Comparison of ENCODE assay signal across 16 cellular contexts in the genomic region with DNA sequence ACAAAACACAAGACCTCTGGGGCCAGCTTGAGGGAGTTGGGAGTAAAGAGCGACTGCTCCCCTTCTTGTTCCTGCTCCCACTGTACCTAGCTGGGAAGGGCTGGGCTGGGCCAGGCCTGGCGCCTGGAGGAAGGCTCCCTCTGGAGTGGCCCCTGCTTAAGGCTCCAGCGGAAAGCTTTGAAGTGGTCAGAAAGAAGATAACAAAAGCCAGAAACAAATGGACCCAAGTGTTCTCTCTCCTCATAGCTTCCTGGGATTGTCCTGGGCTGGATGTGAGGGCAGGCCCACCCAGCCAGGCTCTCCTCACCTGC. TPM values are rescaled to one million over a fixed set of nuclear protein-coding genes. Genes with fewer than 3 reads are reported as not detected.
DNase-seq lines count a peak whose midpoint lies in the region; ATAC-seq, FAIRE-seq and TF ChIP-seq lines count a peak whose summit lies in the region.
"Had no signal": no experiment of that assay in that cellular context is flagged by ENCODE, and none has a peak within 500 bp of the region (broad histone marks: within the 10 kb centered on the region; RNA-seq: fewer than 3 reads in every experiment).

No MANE protein-coding gene starts in this region.

- H3K36me3 ChIP-seq in endothelial cell of umbilical vein (ENCODE audit: control insufficient read depth in 2 of 2, extremely low read depth in 1 of 2, insufficient read depth in 2 of 2, low read length in 2 of 2): peaks cover 44 to 68% of the 10 kb centered on the region in 2 experiments

- H3K4me1 Mint-ChIP-seq in T-helper 2 cell treated with Interferon-gamma antibody and Interleukin-4, amounts not matched to agents 5 μg/mL and 100 μg/mL, for 36 hours (ENCODE audit: low read depth): peaks cover 17% of the 10 kb centered on the region
- peaks cover 13% of the 10 kb centered on the region for H3K4me1 Mint-ChIP-seq in activated CD4-positive, alpha-beta memory T cell treated with anti-CD3 and anti-CD28 coated beads for 36 hours (ENCODE audit: low read depth)
- peaks cover 39% of the 10 kb centered on the region for H3K4me1 Mint-ChIP-seq in stimulated activated effector memory CD8-positive, alpha-beta T cell treated with anti-CD3 and anti-CD28 coated beads, Interleukin-12 subunit alpha, Interleukin-12 subunit beta, amount 100 ng/mL, for 72 hours

- CTCF ChIA-PET in activated CD4-positive, alpha-beta memory T cell treated with anti-CD3 and anti-CD28 coated beads for 36 hours (lab: Charles Lee): interaction anchor here (0.9 to 9.3 kb wide), 7 partner anchors 11 to 190 kb away, joined by 3 to 281 read pairs (median 7); a partner anchor contains a TSS
- CTCF ChIA-PET in endothelial cell of umbilical vein (lab: Charles Lee): interaction anchor here (0.6 to 3.2 kb wide), 13 partner anchors 12 to 301 kb away, joined by 3 to 47 read pairs (median 8); a partner anchor contains a TSS

- intact Hi-C loops in activated CD4-positive, alpha-beta memory T cell treated with anti-CD3 and anti-CD28 coated beads for 36 hours (cut with micrococcal nuclease): no loop called here
- intact Hi-C loops in endothelial cell of umbilical vein (cut with micrococcal nuclease): no loop called here

- ATAC-seq in stimulated activated effector memory CD8-positive, alpha-beta T cell treated with anti-CD3 and anti-CD28 coated beads, Interleukin-12 subunit alpha, Interleukin-12 subunit beta, amount 100 ng/mL, for 72 hours: no peak
- no peak for ATAC-seq in HG02623 (IDR thresholded peaks at IDR 0.05; ENCODE audit: unreplicated experiment)

- H3K9ac ChIP-seq in endothelial cell of umbilical vein (replicated peaks; ENCODE audit: extremely low read depth, insufficient read depth, low read length): no peak overlapping the region
- H3K9ac ChIP-seq: KMS-11 had no signal

- POLR2A ChIA-PET in activated CD4-positive, alpha-beta memory T cell treated with anti-CD3 and anti-CD28 coated beads for 36 hours (lab: Charles Lee): interaction anchor here (0.6 to 1.7 kb wide), 8 partner anchors 8 to 461 kb away, joined by 3 to 8 read pairs (median 3); a partner anchor contains a TSS
- POLR2A ChIA-PET in endothelial cell of umbilical vein (lab: Charles Lee): interaction anchor here (0.8 to 2.6 kb wide), 2 partner anchors 14 to 24 kb away, joined by 3 to 10 read pairs; no protein-coding TSS in a partner anchor

- H3K9me1 ChIP-seq in endothelial cell of umbilical vein (replicated peaks; ENCODE audit: control insufficient read depth, extremely low read depth, insufficient read depth, low read length): no peaks in the 10 kb centered on the region

- in situ Hi-C loops in KBM-7 (cut with MboI; ENCODE audit: low pct_unique_long_range_greater_than_20kb, low sequenced_read_pairs): no loop called here

- H3K79me2 ChIP-seq in endothelial cell of umbilical vein (ENCODE audit: control insufficient read depth, insufficient read depth, low read length): no peaks in the 10 kb centered on the region

- no peak overlapping the region for H3K4me3 Mint-ChIP-seq in T-helper 2 cell treated with Interferon-gamma antibody and Interleukin-4, amounts not matched to agents 5 μg/mL and 100 μg/mL, for 36 hours
- H3K4me3 Mint-ChIP-seq in activated CD4-positive, alpha-beta memory T cell treated with anti-CD3 and anti-CD28 coated beads for 36 hours: no peak overlapping the region
- no peak overlapping the region for H3K4me3 Mint-ChIP-seq in stimulated activated effector memory CD8-positive, alpha-beta T cell treated with anti-CD3 and anti-CD28 coated beads, Interleukin-12 subunit alpha, Interleukin-12 subunit beta, amount 100 ng/mL, for 72 hours
- H3K4me3 Mint-ChIP-seq: activated T-helper 1 cell treated with anti-CD3 and anti-CD28 coated beads, Interleukin-12 subunit alpha, Interleukin-12 subunit beta, Interleukin-2, Interleukin-4 antibody, amounts not matched to agents 30 ng/mL and 10 ng/mL and 1 ng/mL, durations not matched to agents 14 hours and 24 hours and 36 hours; stimulated activated naive CD8-positive, alpha-beta T cell treated with anti-CD3 and anti-CD28 coated beads, Interleukin-15, Interleukin-2, amounts not matched to agents 100 ng/mL and 50 ng/mL, for 24 hours had no signal

- peaks cover 31% of the 10 kb centered on the region for H3K4me1 ChIP-seq in endothelial cell of umbilical vein (ENCODE audit: control insufficient read depth, extremely low read depth, insufficient read depth, low read length)

- H2AFZ ChIP-seq in endothelial cell of umbilical vein (ENCODE audit: low read depth, low read length): no peak overlapping the region

- TF ChIP-seq POLR2A in endothelial cell of umbilical vein (IDR thresholded peaks at IDR 0.05; ENCODE audit: low read depth, low read length): no peak

- no TSS peak for BruUV-seq in endothelial cell of umbilical vein (replicated peaks; lab: Mats Ljungman, UMichigan)

- dilution Hi-C loops in endothelial cell of umbilical vein (cut with MboI; ENCODE audit: extremely low pct_ligation_motif_present, low sequenced_read_pairs): no loop called here

- H4K20me1 ChIP-seq in endothelial cell of umbilical vein (replicated peaks; ENCODE audit: control insufficient read depth, extremely low read depth, insufficient read depth, low read length): no peaks in the 10 kb centered on the region

- no peak overlapping the region for H3K4me3 ChIP-seq in endothelial cell of umbilical vein (replicated peaks in 1 of 3; ENCODE audit: insufficient read depth in 1 of 3, low read depth in 1 of 3, low read length in 3 of 3)

- no peaks in the 10 kb centered on the region for H3K27me3 Mint-ChIP-seq in T-helper 2 cell treated with Interferon-gamma antibody and Interleukin-4, amounts not matched to agents 5 μg/mL and 100 μg/mL, for 36 hours (ENCODE audit: low read depth)
- H3K27me3 Mint-ChIP-seq in activated CD4-positive, alpha-beta memory T cell treated with anti-CD3 and anti-CD28 coated beads for 36 hours: no peaks in the 10 kb centered on the region
- H3K27me3 Mint-ChIP-seq: stimulated activated naive CD8-positive, alpha-beta T cell treated with anti-CD3 and anti-CD28 coated beads, Interleukin-15, Interleukin-2, amounts not matched to agents 100 ng/mL and 50 ng/mL, for 24 hours had no signal

- H3K27ac ChIP-seq in endothelial cell of umbilical vein (ENCODE audit: insufficient read depth, low read depth, low read length): peak overlapping the region; percentile 81
- H3K27ac ChIP-seq: KMS-11 had no signal

- H3K9me3 Mint-ChIP-seq in T-helper 2 cell treated with Interferon-gamma antibody and Interleukin-4, amounts not matched to agents 5 μg/mL and 100 μg/mL, for 36 hours: no peaks in the 10 kb centered on the region
- H3K9me3 Mint-ChIP-seq in activated CD4-positive, alpha-beta memory T cell treated with anti-CD3 and anti-CD28 coated beads for 36 hours: no peaks in the 10 kb centered on the region
- H3K9me3 Mint-ChIP-seq in stimulated activated effector memory CD8-positive, alpha-beta T cell treated with anti-CD3 and anti-CD28 coated beads, Interleukin-12 subunit alpha, Interleukin-12 subunit beta, amount 100 ng/mL, for 72 hours: no peaks in the 10 kb centered on the region
- H3K9me3 Mint-ChIP-seq: activated T-helper 1 cell treated with anti-CD3 and anti-CD28 coated beads, Interleukin-12 subunit alpha, Interleukin-12 subunit beta, Interleukin-2, Interleukin-4 antibody, amounts not matched to agents 30 ng/mL and 10 ng/mL and 1 ng/mL, durations not matched to agents 14 hours and 24 hours and 36 hours; stimulated activated naive CD8-positive, alpha-beta T cell treated with anti-CD3 and anti-CD28 coated beads, Interleukin-15, Interleukin-2, amounts not matched to agents 100 ng/mL and 50 ng/mL, for 24 hours had no signal

- no peaks in the 10 kb centered on the region for H3K9me3 ChIP-seq in endothelial cell of umbilical vein (replicated peaks; ENCODE audit: control insufficient read depth, insufficient read depth, low read length)

- H3K27me3 ChIP-seq in endothelial cell of umbilical vein (ENCODE audit: control insufficient read depth in 2 of 2, insufficient read depth in 2 of 2, low read length in 2 of 2): no peaks in the 10 kb centered on the region

- peaks cover 35% of the 10 kb centered on the region for H3K36me3 Mint-ChIP-seq in T-helper 2 cell treated with Interferon-gamma antibody and Interleukin-4, amounts not matched to agents 5 μg/mL and 100 μg/mL, for 36 hours (ENCODE audit: low read depth)
- peaks cover 13% of the 10 kb centered on the region for H3K36me3 Mint-ChIP-seq in activated CD4-positive, alpha-beta memory T cell treated with anti-CD3 and anti-CD28 coated beads for 36 hours
- H3K36me3 Mint-ChIP-seq in stimulated activated effector memory CD8-positive, alpha-beta T cell treated with anti-CD3 and anti-CD28 coated beads, Interleukin-12 subunit alpha, Interleukin-12 subunit beta, amount 100 ng/mL, for 72 hours: peaks cover 91% of the 10 kb centered on the region

- no peak for DNase-seq in T-helper 2 cell treated with Interferon-gamma antibody and Interleukin-4, amounts not matched to agents 5 μg/mL and 100 μg/mL, for 36 hours (ENCODE audit: low spot score)
- DNase-seq in T-helper 2 cell: no peak
- DNase-seq in activated CD4-positive, alpha-beta memory T cell treated with anti-CD3 and anti-CD28 coated beads for 36 hours: no peak
- no peak for DNase-seq in endothelial cell of umbilical vein (ENCODE audit: low read depth, low spot score)
- DNase-seq in stimulated activated effector memory CD8-positive, alpha-beta T cell treated with anti-CD3 and anti-CD28 coated beads, Interleukin-12 subunit alpha, Interleukin-12 subunit beta, amount 100 ng/mL, for 72 hours (ENCODE audit: low spot score in 2 of 2): no peak
- no peak for DNase-seq in KBM-7
- no peak for DNase-seq in NCI-H187 treated with DMSO at 0.1 percent for 48 hours (lab: John Stamatoyannopoulos, UW)
- DNase-seq: NCI-H146 had no signal

- H3K4me2 ChIP-seq in endothelial cell of umbilical vein (ENCODE audit: insufficient read depth, low read length): no peak overlapping the region
- H3K4me2 ChIP-seq: KMS-11 had no signal

- H3K27ac Mint-ChIP-seq in T-helper 2 cell treated with Interferon-gamma antibody and Interleukin-4, amounts not matched to agents 5 μg/mL and 100 μg/mL, for 36 hours: peak overlapping the region; percentile 76
- H3K27ac Mint-ChIP-seq in activated CD4-positive, alpha-beta memory T cell treated with anti-CD3 and anti-CD28 coated beads for 36 hours: peak overlapping the region; percentile 49
- H3K27ac Mint-ChIP-seq in stimulated activated effector memory CD8-positive, alpha-beta T cell treated with anti-CD3 and anti-CD28 coated beads, Interleukin-12 subunit alpha, Interleukin-12 subunit beta, amount 100 ng/mL, for 72 hours: peak overlapping the region; percentile 91
- H3K27ac Mint-ChIP-seq: activated T-helper 1 cell treated with anti-CD3 and anti-CD28 coated beads, Interleukin-12 subunit alpha, Interleukin-12 subunit beta, Interleukin-2, Interleukin-4 antibody, amounts not matched to agents 30 ng/mL and 10 ng/mL and 1 ng/mL, durations not matched to agents 14 hours and 24 hours and 36 hours; stimulated activated naive CD8-positive, alpha-beta T cell treated with anti-CD3 and anti-CD28 coated beads, Interleukin-15, Interleukin-2, amounts not matched to agents 100 ng/mL and 50 ng/mL, for 24 hours had no signal

- no peak for FAIRE-seq in endothelial cell of umbilical vein (lab: Jason Lieb, UNC)
- FAIRE-seq: A204.1, D721Med, H1 had no signal

- no peak for TF ChIP-seq CTCF in endothelial cell of umbilical vein (IDR thresholded peaks at IDR 0.05; ENCODE audit: extremely low read depth in 1 of 2, insufficient read depth in 1 of 2, low read depth in 1 of 2, low read length in 2 of 2)

RNA-seq across cellular contexts. Expression of a gene that starts 25.3 kb away (rescaled TPM):
- total RNA-seq in activated CD4-positive, alpha-beta memory T cell treated with anti-CD3 and anti-CD28 coated beads for 36 hours: 1 to 10 TPM; 6.2 to 8.9 TPM
- 9.5 and 9.9 TPM in 2 replicates for total RNA-seq in endothelial cell of umbilical vein
- polyA plus RNA-seq in endothelial cell of umbilical vein: 5.4 TPM in 2 replicates
- polyA plus RNA-seq in endothelial cell of umbilical vein (2011; cell fraction: cytosol; rRNA removed): 4.3 and 5.3 TPM in 2 replicates
- polyA plus RNA-seq in endothelial cell of umbilical vein (2011; cell fraction: nucleus; rRNA removed): 32.8 and 33.2 TPM in 2 replicates
- polyA plus RNA-seq in endothelial cell of umbilical vein (2012): 4.4 and 6.2 TPM in 2 replicates
- polyA minus RNA-seq in endothelial cell of umbilical vein: 7.8 and 9.3 TPM in 2 replicates
- polyA minus RNA-seq in endothelial cell of umbilical vein (2011; cell fraction: cytosol; rRNA and poly(A)+ RNA removed): 3.9 TPM
- 8.2 and 11.7 TPM in 2 replicates for polyA minus RNA-seq in endothelial cell of umbilical vein (2011; cell fraction: nucleus; rRNA and poly(A)+ RNA removed)

RNA-seq across cellular contexts. Expression of a gene that starts 43.2 kb away (rescaled TPM):
- not detected for total RNA-seq in activated CD4-positive, alpha-beta memory T cell treated with anti-CD3 and anti-CD28 coated beads for 36 hours
- total RNA-seq in endothelial cell of umbilical vein: 0.21 and 0.33 TPM in 2 replicates
- polyA plus RNA-seq in endothelial cell of umbilical vein: 0.10 and 0.11 TPM in 2 replicates
- 0.06 TPM in 2 replicates for polyA plus RNA-seq in endothelial cell of umbilical vein (2011; cell fraction: cytosol; rRNA removed)
- polyA plus RNA-seq in endothelial cell of umbilical vein (2011; cell fraction: nucleus; rRNA removed): 0.78 and 0.90 TPM in 2 replicates
- 0.16 and 0.56 TPM in 2 replicates for polyA plus RNA-seq in endothelial cell of umbilical vein (2012)
- 0.36 and 0.62 TPM in 2 replicates for polyA minus RNA-seq in endothelial cell of umbilical vein
- not detected for polyA minus RNA-seq in endothelial cell of umbilical vein (2011; cell fraction: cytosol; rRNA and poly(A)+ RNA removed)
- 0.72 and 0.87 TPM in 2 replicates for polyA minus RNA-seq in endothelial cell of umbilical vein (2011; cell fraction: nucleus; rRNA and poly(A)+ RNA removed)
- total RNA-seq: RPMI7951 had no signal

RNA-seq across cellular contexts. Expression of a gene that starts 58.5 kb away (rescaled TPM):
- total RNA-seq in activated CD4-positive, alpha-beta memory T cell treated with anti-CD3 and anti-CD28 coated beads for 36 hours: 10 to 100 TPM; 31.2 to 31.9 TPM
- 93.2 and 93.3 TPM in 2 replicates for total RNA-seq in endothelial cell of umbilical vein
- polyA plus RNA-seq in endothelial cell of umbilical vein: 33.6 and 35.1 TPM in 2 replicates
- polyA plus RNA-seq in endothelial cell of umbilical vein (2011; cell fraction: cytosol; rRNA removed): 31.3 and 33.6 TPM in 2 replicates
- 143 and 146 TPM in 2 replicates for polyA plus RNA-seq in endothelial cell of umbilical vein (2011; cell fraction: nucleus; rRNA removed)
- polyA plus RNA-seq in endothelial cell of umbilical vein (2012): 37.7 and 39.3 TPM in 2 replicates
- polyA minus RNA-seq in endothelial cell of umbilical vein: 107 and 110 TPM in 2 replicates
- polyA minus RNA-seq in endothelial cell of umbilical vein (2011; cell fraction: cytosol; rRNA and poly(A)+ RNA removed): 4.4 TPM
- polyA minus RNA-seq in endothelial cell of umbilical vein (2011; cell fraction: nucleus; rRNA and poly(A)+ RNA removed): 75.3 and 104 TPM in 2 replicates
